In the genomic region with DNA sequence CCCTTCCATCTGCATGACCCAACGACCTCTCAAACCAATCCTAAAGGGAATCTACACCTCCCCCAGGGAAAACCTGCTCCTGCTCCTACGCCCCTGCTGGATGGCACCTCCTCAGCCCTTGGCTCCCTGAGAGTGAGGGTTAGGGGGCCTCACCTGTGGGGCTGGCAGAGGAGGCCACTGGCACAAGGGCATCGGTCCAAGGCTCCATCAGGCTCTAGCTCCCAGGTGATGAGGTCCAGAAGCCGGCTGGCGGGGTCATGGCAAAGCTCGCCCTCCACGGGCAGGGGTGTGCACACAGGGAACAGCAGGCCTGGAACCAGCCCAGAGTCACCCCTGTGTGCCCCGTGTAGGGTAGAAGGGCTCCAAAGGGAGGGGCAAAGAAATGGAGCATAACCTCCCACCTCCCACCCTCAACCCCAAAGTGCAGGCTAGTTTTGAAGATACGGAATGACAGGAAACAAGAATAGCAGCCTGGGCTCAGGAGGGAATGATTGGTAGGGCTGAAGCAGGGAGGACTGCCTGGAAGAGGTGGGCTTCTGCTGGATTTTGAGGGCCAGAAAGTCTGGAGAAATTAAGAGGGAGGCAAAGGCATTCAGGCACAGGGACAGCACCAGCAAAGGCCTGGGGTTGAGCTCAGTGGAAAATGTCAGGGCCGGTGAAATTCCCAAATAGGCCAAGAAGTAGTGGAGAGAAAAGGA, we compare ENCODE assay signal across 11 cellular contexts. TPM values are rescaled to one million over a fixed set of nuclear protein-coding genes. Genes with fewer than 3 reads are reported as not detected.
"Had no signal": no experiment of that assay in that cellular context is flagged by ENCODE, and none has a peak within 500 bp of the region (broad histone marks: within the 10 kb centered on the region; RNA-seq: fewer than 3 reads in every experiment).

No MANE protein-coding gene starts in this region.

- H3K27me3 ChIP-seq: adrenal gland had no signal

- H3K9me3 Mint-ChIP-seq: dendritic cell treated with granulocyte-macrophage colony-stimulating factor and Interleukin-4, amounts not matched to agents 40 ng/mL and 50 ng/mL, for 4 days; immature natural killer cell; natural killer cell treated with Interleukin-12 subunit alpha and Interleukin-12 subunit beta and Interleukin-15 and Interleukin-18, amount 100 ng/mL, for 72 hours had no signal

- H3K4me3 Mint-ChIP-seq: activated CD8-positive, alpha-beta T cell treated with anti-CD3 and anti-CD28 coated beads, Interleukin-2, amount 10 ng/mL, durations not matched to agents 7 days and 5 days; dendritic cell treated with granulocyte-macrophage colony-stimulating factor and Interleukin-4, amounts not matched to agents 40 ng/mL and 50 ng/mL, for 4 days; immature natural killer cell; natural killer cell treated with Interleukin-12 subunit alpha and Interleukin-12 subunit beta and Interleukin-15 and Interleukin-18, amount 100 ng/mL, for 72 hours had no signal

- H3K9me3 ChIP-seq: adrenal gland had no signal

- H3K36me3 Mint-ChIP-seq: immature natural killer cell; natural killer cell treated with Interleukin-12 subunit alpha and Interleukin-12 subunit beta and Interleukin-15 and Interleukin-18, amount 100 ng/mL, for 72 hours had no signal

- H3K4me3 ChIP-seq: adrenal gland had no signal

- DNase-seq: activated CD8-positive, alpha-beta T cell treated with anti-CD3 and anti-CD28 coated beads, Interleukin-2, amount 10 ng/mL, durations not matched to agents 7 days and 5 days; activated naive CD4-positive, alpha-beta T cell treated with anti-CD3 and anti-CD28 coated beads, Interleukin-2, amount 50 U/mL, for 16 hours; adrenal gland; central memory CD4-positive, alpha-beta T cell; erythroblast; immature natural killer cell; stimulated activated CD4-positive, alpha-beta T cell treated with anti-CD3 and anti-CD28 coated beads, Interleukin-15, amount 100 ng/mL, for 24 hours; stimulated activated CD4-positive, alpha-beta T cell treated with anti-CD3 and anti-CD28 coated beads, Interleukin-4, amount 100 ng/mL, for 4 hours; SW 1271 had no signal

- H3K27ac ChIP-seq: adrenal gland had no signal

- H3K27ac Mint-ChIP-seq: activated CD8-positive, alpha-beta T cell treated with anti-CD3 and anti-CD28 coated beads, Interleukin-2, amount 10 ng/mL, durations not matched to agents 7 days and 5 days; dendritic cell treated with granulocyte-macrophage colony-stimulating factor and Interleukin-4, amounts not matched to agents 40 ng/mL and 50 ng/mL, for 4 days; immature natural killer cell had no signal

- H3K4me1 ChIP-seq: adrenal gland had no signal

RNA-seq across cellular contexts. Expression of gene DKK3, which starts 42.6 kb away (rescaled TPM):
- total RNA-seq: natural killer cell treated with Interleukin-12 subunit alpha and Interleukin-12 subunit beta and Interleukin-15 and Interleukin-18, amount 100 ng/mL, for 72 hours had no signal
